In the genomic region with DNA sequence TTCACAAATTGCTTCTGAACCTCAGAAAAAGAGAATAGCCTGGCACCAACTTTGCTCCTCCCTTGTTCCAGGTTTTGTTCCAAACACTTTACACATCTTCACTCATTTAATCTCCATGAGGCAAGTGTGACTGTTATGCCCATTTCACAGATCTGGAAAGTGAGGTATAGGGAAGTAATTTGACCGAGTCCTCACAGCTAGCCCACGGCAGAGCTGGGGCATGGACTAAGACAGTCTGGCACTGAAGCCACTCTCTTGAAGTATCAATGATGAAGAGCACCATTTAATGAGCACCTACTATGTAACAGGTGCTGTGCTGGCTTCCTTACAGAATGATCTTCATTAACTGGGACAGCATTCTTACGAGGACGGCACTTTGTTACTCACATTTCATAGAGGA, we compare ENCODE assay signal across 1 cellular context.
TF ChIP-seq lines count a peak whose summit lies in the region.

No MANE protein-coding gene starts in this region.

TF ChIP-seq in HepG2, 621 proteins besides CTCF, POLR2A, EP300 and RAD21:
- TF ChIP-seq ZNF629 (CRISPR knock-in tag; conservative IDR thresholded peaks at IDR 0.05): peak; percentile 77
- TF ChIP-seq, protein P1, sequence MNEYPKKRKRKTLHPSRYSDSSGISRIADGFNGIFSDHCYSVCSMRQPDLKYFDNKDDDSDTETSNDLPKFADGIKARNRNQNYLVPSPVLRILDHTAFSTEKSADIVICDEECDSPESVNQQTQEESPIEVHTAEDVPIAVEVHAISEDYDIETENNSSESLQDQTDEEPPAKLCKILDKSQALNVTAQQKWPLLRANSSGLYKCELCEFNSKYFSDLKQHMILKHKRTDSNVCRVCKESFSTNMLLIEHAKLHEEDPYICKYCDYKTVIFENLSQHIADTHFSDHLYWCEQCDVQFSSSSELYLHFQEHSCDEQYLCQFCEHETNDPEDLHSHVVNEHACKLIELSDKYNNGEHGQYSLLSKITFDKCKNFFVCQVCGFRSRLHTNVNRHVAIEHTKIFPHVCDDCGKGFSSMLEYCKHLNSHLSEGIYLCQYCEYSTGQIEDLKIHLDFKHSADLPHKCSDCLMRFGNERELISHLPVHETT (CRISPR knock-in tag; conservative IDR thresholded peaks at IDR 0.05): no peak
TF ChIP-seq in HepG2: peak in this region for 1.
